ENCODE assay signal across 19 cellular contexts in the genomic region with DNA sequence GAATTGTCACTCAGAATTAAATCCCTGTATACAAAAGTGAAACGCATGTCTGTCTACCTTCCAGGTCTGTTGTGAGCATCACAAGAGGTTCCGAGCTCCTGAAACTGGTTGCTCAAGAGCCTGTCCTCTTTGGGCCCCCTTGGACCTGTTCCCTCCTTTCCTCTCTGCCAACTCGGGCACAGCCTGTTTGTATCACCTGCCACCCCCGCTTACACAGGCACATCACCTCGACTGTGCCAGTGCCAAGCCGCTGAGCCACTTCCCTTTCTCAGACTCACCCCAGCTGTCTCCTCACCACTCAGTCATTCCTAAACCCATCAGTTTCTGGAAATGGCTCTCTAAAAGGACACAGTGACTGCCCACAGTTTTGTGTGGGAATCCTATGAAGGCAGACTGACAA. TPM values are rescaled to one million over a fixed set of nuclear protein-coding genes. Genes with fewer than 3 reads are reported as not detected.
DNase-seq lines count a peak whose midpoint lies in the region; ATAC-seq and TF ChIP-seq lines count a peak whose summit lies in the region.
"Had no signal": no experiment of that assay in that cellular context is flagged by ENCODE, and none has a peak within 500 bp of the region (broad histone marks: within the 10 kb centered on the region; RNA-seq: fewer than 3 reads in every experiment).

No MANE protein-coding gene starts in this region.

- H3K4me3 ChIP-seq in neural progenitor cell, result no peak overlapping the region
- H3K4me3 ChIP-seq: adrenal gland, heart right ventricle, PC-9 had no signal

- peak; percentile 65 for DNase-seq in activated CD4-positive, alpha-beta T cell treated with anti-CD3 and anti-CD28 coated beads for 36 hours
- DNase-seq in activated CD4-positive, alpha-beta T cell treated with anti-CD3 and anti-CD28 coated beads, Interleukin-2, amount 50 U/mL, for 1 hour, result no peak
- no peak for DNase-seq in CD4-positive, alpha-beta T cell
- no peak for DNase-seq in neural progenitor cell (ENCODE audit: low spot score)
- no peak for DNase-seq in NCI-H146 (lab: John Stamatoyannopoulos, UW)
- DNase-seq in NOMO-1 treated with DMSO at 0.1 percent for 48 hours (lab: John Stamatoyannopoulos, UW; ENCODE audit: unreplicated experiment), result no peak
- DNase-seq in HCEC 1CT, result no peak
- DNase-seq: activated CD4-positive, CD25-positive, alpha-beta regulatory T cell treated with anti-CD3 and anti-CD28 coated beads, Interleukin-2, amount 50 U/mL, for 72 hours; adrenal gland; CD8-positive, alpha-beta T cell; effector CD8-positive, alpha-beta T cell; heart right ventricle; mammary epithelial cell; MV-4-11; naive B cell; NCI-H524 treated with DMSO at 0.1 percent for 48 hours; PC-9 had no signal

- H3K36me3 ChIP-seq in neural progenitor cell, result no peaks in the 10 kb centered on the region
- H3K36me3 ChIP-seq: adrenal gland, heart right ventricle had no signal

- no peaks in the 10 kb centered on the region for H3K9me3 ChIP-seq in CD4-positive, alpha-beta T cell (ENCODE audit: control insufficient read depth, low read length)
- no peaks in the 10 kb centered on the region for H3K9me3 ChIP-seq in neural progenitor cell (ENCODE audit: low read depth)
- H3K9me3 ChIP-seq: adrenal gland, heart right ventricle had no signal

- peaks cover 31% of the 10 kb centered on the region for H4K20me1 ChIP-seq in neural progenitor cell (ENCODE audit: low read depth)

- CTCF ChIA-PET in activated CD4-positive, alpha-beta T cell treated with anti-CD3 and anti-CD28 coated beads for 36 hours (lab: Charles Lee), result interaction anchor here (1.4 to 2.6 kb wide), 2 partner anchors 9 to 69 kb away, joined by 4 to 10 read pairs; no protein-coding TSS in a partner anchor
- CTCF ChIA-PET in CD4-positive, alpha-beta T cell (lab: Charles Lee), result interaction anchor here (1.3 kb wide), 1 partner anchor 58 kb away, joined by 3 read pairs; no protein-coding TSS in a partner anchor

- H3K4me2 ChIP-seq in neural progenitor cell, result no peak overlapping the region
- H3K4me2 ChIP-seq: PC-9 had no signal

- no peaks in the 10 kb centered on the region for H3K36me3 Mint-ChIP-seq in activated CD4-positive, alpha-beta T cell treated with anti-CD3 and anti-CD28 coated beads for 36 hours (ENCODE audit: low read depth)
- H3K36me3 Mint-ChIP-seq in CD4-positive, alpha-beta T cell (ENCODE audit: low read depth), result no peaks in the 10 kb centered on the region
- no peaks in the 10 kb centered on the region for H3K36me3 Mint-ChIP-seq in T-helper 1 cell treated with Interleukin-12 subunit alpha and Interleukin-12 subunit beta and Interleukin-4 antibody, amounts not matched to agents 30 μg/mL and 1 μg/mL, for 36 hours (ENCODE audit: low read depth)
- peaks cover 14% of the 10 kb centered on the region for H3K36me3 Mint-ChIP-seq in neural progenitor cell
- H3K36me3 Mint-ChIP-seq: CD8-positive, alpha-beta T cell; naive B cell had no signal

- no peak overlapping the region for H3K9ac ChIP-seq in neural progenitor cell

- H3K79me2 ChIP-seq in neural progenitor cell (ENCODE audit: low read depth), result peaks cover 37% of the 10 kb centered on the region

- H2AFZ ChIP-seq in neural progenitor cell (replicated peaks), result no peak overlapping the region
- H2AFZ ChIP-seq: PC-9 had no signal

- ATAC-seq in activated CD4-positive, alpha-beta T cell treated with anti-CD3 and anti-CD28 coated beads for 36 hours, result peak; percentile 13
- ATAC-seq in CD4-positive, alpha-beta T cell (ENCODE audit: poor library complexity), result no peak
- ATAC-seq: CD8-positive, alpha-beta T cell; heart right ventricle; stimulated activated naive CD8-positive, alpha-beta T cell treated with anti-CD3 and anti-CD28 coated beads, Interleukin-15, amount 100 ng/mL, for 72 hours had no signal

- TF ChIP-seq CTCF in CD4-positive, alpha-beta T cell (IDR thresholded peaks at IDR 0.05), result no peak
- no peak for TF ChIP-seq CTCF in neural progenitor cell (IDR thresholded peaks at IDR 0.05)

- peaks cover 13% of the 10 kb centered on the region for H3K4me1 ChIP-seq in neural progenitor cell

- intact Hi-C loops in activated CD4-positive, alpha-beta T cell treated with anti-CD3 and anti-CD28 coated beads for 36 hours (cut with DNase I, micrococcal nuclease), result loop anchor here (10.0 kb wide), 3 partner anchors 60 to 1120 kb away; a partner anchor contains a TSS
- intact Hi-C loops in CD4-positive, alpha-beta T cell (cut with DNase I, micrococcal nuclease), result no loop called here

- no peak overlapping the region for H3K27ac Mint-ChIP-seq in activated CD4-positive, alpha-beta T cell treated with anti-CD3 and anti-CD28 coated beads for 36 hours
- H3K27ac Mint-ChIP-seq in CD4-positive, alpha-beta T cell, result no peak overlapping the region
- no peak overlapping the region for H3K27ac Mint-ChIP-seq in T-helper 1 cell treated with Interleukin-12 subunit alpha and Interleukin-12 subunit beta and Interleukin-4 antibody, amounts not matched to agents 30 μg/mL and 1 μg/mL, for 36 hours
- H3K27ac Mint-ChIP-seq in neural progenitor cell, result no peak overlapping the region
- H3K27ac Mint-ChIP-seq: CD8-positive, alpha-beta T cell; stimulated activated naive CD8-positive, alpha-beta T cell treated with anti-CD3 and anti-CD28 coated beads, Interleukin-15, amount 100 ng/mL, for 72 hours had no signal

- no peaks in the 10 kb centered on the region for H3K9me3 Mint-ChIP-seq in activated CD4-positive, alpha-beta T cell treated with anti-CD3 and anti-CD28 coated beads for 36 hours (ENCODE audit: low read depth)
- no peaks in the 10 kb centered on the region for H3K9me3 Mint-ChIP-seq in CD4-positive, alpha-beta T cell
- H3K9me3 Mint-ChIP-seq in T-helper 1 cell treated with Interleukin-12 subunit alpha and Interleukin-12 subunit beta and Interleukin-4 antibody, amounts not matched to agents 30 μg/mL and 1 μg/mL, for 36 hours, result no peaks in the 10 kb centered on the region
- H3K9me3 Mint-ChIP-seq in neural progenitor cell, result no peaks in the 10 kb centered on the region
- H3K9me3 Mint-ChIP-seq: CD8-positive, alpha-beta T cell; naive B cell; stimulated activated naive CD8-positive, alpha-beta T cell treated with anti-CD3 and anti-CD28 coated beads, Interleukin-15, amount 100 ng/mL, for 72 hours had no signal

- peaks cover 56% of the 10 kb centered on the region for H3K27me3 ChIP-seq in CD4-positive, alpha-beta T cell (ENCODE audit: control insufficient read depth, insufficient read depth, low read length)
- peaks cover 20% of the 10 kb centered on the region for H3K27me3 ChIP-seq in neural progenitor cell
- H3K27me3 ChIP-seq: adrenal gland had no signal

- peaks cover 33% of the 10 kb centered on the region for H3K4me1 Mint-ChIP-seq in activated CD4-positive, alpha-beta T cell treated with anti-CD3 and anti-CD28 coated beads for 36 hours
- peaks cover 24% of the 10 kb centered on the region for H3K4me1 Mint-ChIP-seq in CD4-positive, alpha-beta T cell (ENCODE audit: low read depth)
- peaks cover 16% of the 10 kb centered on the region for H3K4me1 Mint-ChIP-seq in T-helper 1 cell treated with Interleukin-12 subunit alpha and Interleukin-12 subunit beta and Interleukin-4 antibody, amounts not matched to agents 30 μg/mL and 1 μg/mL, for 36 hours (ENCODE audit: low read depth)
- H3K4me1 Mint-ChIP-seq in neural progenitor cell, result peaks cover 25% of the 10 kb centered on the region

- POLR2A ChIA-PET in activated CD4-positive, alpha-beta T cell treated with anti-CD3 and anti-CD28 coated beads for 36 hours (lab: Charles Lee), result no interaction called here
- POLR2A ChIA-PET in CD4-positive, alpha-beta T cell (lab: Charles Lee), result no interaction called here

- peaks cover 22% of the 10 kb centered on the region for H3F3A ChIP-seq in neural progenitor cell (ENCODE audit: low read depth)

- H3K27ac ChIP-seq in CD4-positive, alpha-beta T cell (ENCODE audit: low read depth, low read length), result no peak overlapping the region
- H3K27ac ChIP-seq in neural progenitor cell, result no peak overlapping the region
- H3K27ac ChIP-seq: adrenal gland, heart right ventricle, PC-9 had no signal

- H3K4me3 Mint-ChIP-seq in activated CD4-positive, alpha-beta T cell treated with anti-CD3 and anti-CD28 coated beads for 36 hours, result no peak overlapping the region
- peak overlapping the region; percentile 36 for H3K4me3 Mint-ChIP-seq in CD4-positive, alpha-beta T cell
- H3K4me3 Mint-ChIP-seq in T-helper 1 cell treated with Interleukin-12 subunit alpha and Interleukin-12 subunit beta and Interleukin-4 antibody, amounts not matched to agents 30 μg/mL and 1 μg/mL, for 36 hours, result peak overlapping the region; percentile 11
- peak overlapping the region; percentile 98 for H3K4me3 Mint-ChIP-seq in neural progenitor cell
- H3K4me3 Mint-ChIP-seq: CD8-positive, alpha-beta T cell had no signal

- peaks cover 50% of the 10 kb centered on the region for H3K27me3 Mint-ChIP-seq in activated CD4-positive, alpha-beta T cell treated with anti-CD3 and anti-CD28 coated beads for 36 hours
- H3K27me3 Mint-ChIP-seq in CD4-positive, alpha-beta T cell, result peaks cover 63% of the 10 kb centered on the region
- peaks cover 63% of the 10 kb centered on the region for H3K27me3 Mint-ChIP-seq in T-helper 1 cell treated with Interleukin-12 subunit alpha and Interleukin-12 subunit beta and Interleukin-4 antibody, amounts not matched to agents 30 μg/mL and 1 μg/mL, for 36 hours (ENCODE audit: low read depth)
- peaks cover 19% of the 10 kb centered on the region for H3K27me3 Mint-ChIP-seq in neural progenitor cell (ENCODE audit: insufficient read depth, low read depth)

RNA-seq across cellular contexts. Expression of a gene that starts 3.1 kb away (rescaled TPM):
- total RNA-seq in activated CD4-positive, alpha-beta T cell treated with anti-CD3 and anti-CD28 coated beads for 36 hours, result 1 to 10 TPM; 1.0 to 1.1 TPM
- under 1 TPM in 1 of 2 experiments, not detected in 1; 0.11 TPM for total RNA-seq in CD4-positive, alpha-beta T cell
- 17.2 and 21.2 TPM in 2 replicates for total RNA-seq in neural progenitor cell (ENCODE audit: low replicate concordance)
- total RNA-seq: PC-9 had no signal

Comparison
In these comparisons a context has a peak if more than half of its experiments do, and no peak if none do; other contexts are left out.
1. intact Hi-C loops: an anchor here in activated CD4-positive, alpha-beta T cell treated with anti-CD3 and anti-CD28 coated beads for 36 hours (10.0 kb wide); none called in CD4-positive, alpha-beta T cell.